In the genomic region with DNA sequence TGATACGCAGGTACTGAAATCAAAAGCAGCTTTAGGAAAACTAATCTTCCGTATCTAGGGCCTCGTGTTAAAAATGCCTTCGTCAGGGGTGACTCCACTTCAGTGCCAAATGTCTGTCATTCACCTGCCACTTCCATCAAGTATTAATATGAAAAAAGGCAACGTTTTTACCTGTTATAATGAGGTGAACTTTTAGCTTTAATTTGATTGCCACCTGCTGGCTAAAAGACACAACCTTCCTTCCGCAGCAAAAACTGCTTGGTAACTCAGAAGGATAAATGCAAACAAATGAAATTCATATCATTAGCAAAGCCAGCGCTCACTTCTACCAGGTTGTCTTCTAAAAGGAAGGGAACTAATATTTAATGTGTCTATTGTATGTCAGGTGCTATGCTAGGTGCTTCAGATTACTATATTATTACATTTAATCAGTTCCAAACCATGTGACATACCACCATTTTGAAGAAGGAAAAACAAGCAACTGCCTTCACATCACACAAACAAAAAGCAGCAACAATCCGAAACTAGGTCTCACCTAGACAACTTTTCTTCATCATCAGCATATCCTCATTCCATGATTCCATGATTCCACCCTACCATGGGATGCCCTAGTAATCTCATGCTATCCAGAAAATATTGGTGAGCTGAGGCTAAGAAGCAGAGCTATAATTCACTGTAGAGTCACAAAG, we compare ENCODE assay signal across 8 cellular contexts. TPM values are rescaled to one million over a fixed set of nuclear protein-coding genes. Genes with fewer than 3 reads are reported as not detected.
DNase-seq lines count a peak whose midpoint lies in the region; ATAC-seq and TF ChIP-seq lines count a peak whose summit lies in the region.

No MANE protein-coding gene starts in this region.

- TF ChIP-seq CTCF in tibial artery (IDR thresholded peaks at IDR 0.05): peak; percentile 50 to 62

- H3K36me3 Mint-ChIP-seq in IgD-negative memory B cell (peaks cover 2% of the 10 kb centered on the region), immature natural killer cell (no peaks in the 10 kb centered on the region)

- no peak overlapping the region for H3K4me3 ChIP-seq in tibial artery

- H3K4me1 Mint-ChIP-seq in IgD-negative memory B cell (peaks cover 0 to 4% (median 2%) of the 10 kb centered on the region in 3 donors), immature natural killer cell (peaks cover 0 to 6% of the 10 kb centered on the region in 2 donors)

- H3K27ac ChIP-seq in tibial artery: no peak overlapping the region

- DNase-seq in CD1c-positive myeloid dendritic cell (ENCODE audit: extremely low spot score) (peak; percentile 66), immature natural killer cell (peak; percentile 26 to 51 (median 49)), tibial artery (no peak), NCI-H187 (lab: John Stamatoyannopoulos, UW) (no peak)
- DNase-seq in activated CD4-positive, alpha-beta T cell treated with anti-CD3 and anti-CD28 coated beads, Interleukin-2, amount 50 U/mL, for 4 hours: peak; percentile 17 to 21
- no peak for DNase-seq in activated CD4-positive, CD25-positive, alpha-beta regulatory T cell treated with anti-CD3 and anti-CD28 coated beads, Interleukin-2, amount 50 U/mL, for 72 hours

- H3K9me3 ChIP-seq in tibial artery: no peaks in the 10 kb centered on the region

- no peaks in the 10 kb centered on the region for H3K27me3 ChIP-seq in tibial artery

- ATAC-seq in GM18520 (IDR thresholded peaks at IDR 0.05; ENCODE audit: unreplicated experiment): peak; percentile 51

- H3K27ac Mint-ChIP-seq in IgD-negative memory B cell (peak overlapping the region in 2 of 3 donors; percentile 1 to 4), immature natural killer cell (no peak overlapping the region)

- no peaks in the 10 kb centered on the region for H3K9me3 Mint-ChIP-seq in IgD-negative memory B cell
- H3K9me3 Mint-ChIP-seq in immature natural killer cell: no peaks in the 10 kb centered on the region

- H3K27me3 Mint-ChIP-seq in IgD-negative memory B cell (no peaks in the 10 kb centered on the region), immature natural killer cell (ENCODE audit: low read depth in 3 of 3) (no peaks in the 10 kb centered on the region)

- H3K4me1 ChIP-seq in tibial artery: peaks cover 0 to 12% (median 3%) of the 10 kb centered on the region in 4 donors

- no peaks in the 10 kb centered on the region for H3K36me3 ChIP-seq in tibial artery

- intact Hi-C loops in tibial artery (cut with DNase I; ENCODE audit: low total_unique reads): no loop called here

- H3K4me3 Mint-ChIP-seq in IgD-negative memory B cell: no peak overlapping the region
- no peak overlapping the region for H3K4me3 Mint-ChIP-seq in immature natural killer cell

RNA-seq across cellular contexts. Expression of gene ARHGAP18, which starts 20.6 kb away (rescaled TPM):
- polyA plus RNA-seq in IgD-negative memory B cell: 3.5 TPM
- polyA plus RNA-seq in immature natural killer cell: 1 to 10 TPM; 4.2 to 9.9 (median 6.7) TPM

Comparison
In these comparisons a context has a peak if more than half of its experiments do, and no peak if none do; other contexts are left out.
1. DNase-seq: peak in CD1c-positive myeloid dendritic cell (single experiment), activated CD4-positive, alpha-beta T cell treated with anti-CD3 and anti-CD28 coated beads, Interleukin-2, amount 50 U/mL, for 4 hours (2 of 2) and immature natural killer cell (3 of 3); none in tibial artery (0 of 2), NCI-H187 (0 of 2) and activated CD4-positive, CD25-positive, alpha-beta regulatory T cell treated with anti-CD3 and anti-CD28 coated beads, Interleukin-2, amount 50 U/mL, for 72 hours (single experiment).
2. H3K27ac Mint-ChIP-seq: peak in IgD-negative memory B cell (2 of 3); none in immature natural killer cell (0 of 6).